18 cellular contexts compared by ENCODE assay signal in genomic region chr16:13970708-13971422, GRCh38. TPM values are rescaled to one million over a fixed set of nuclear protein-coding genes. Genes with fewer than 3 reads are reported as not detected.
DNase-seq lines count a peak whose midpoint lies in the region; ATAC-seq and TF ChIP-seq lines count a peak whose summit lies in the region.
"Had no signal": no experiment of that assay in that cellular context is flagged by ENCODE, and none has a peak within 500 bp of the region (broad histone marks: within the 10 kb centered on the region; RNA-seq: fewer than 3 reads in every experiment).

No MANE protein-coding gene starts in this region.

- no peaks in the 10 kb centered on the region for H3K79me2 ChIP-seq in GM23338 (replicated peaks; ENCODE audit: insufficient read depth)

- peak; percentile 45 for ATAC-seq in stimulated activated naive CD8-positive, alpha-beta T cell treated with anti-CD3 and anti-CD28 coated beads, Interleukin-15, amount 100 ng/mL, for 72 hours
- ATAC-seq in stimulated activated naive CD8-positive, alpha-beta T cell treated with anti-CD3 and anti-CD28 coated beads, Interleukin-15, Interleukin-2, amounts not matched to agents 100 U/mL and 50 U/mL, for 24 hours: no peak
- ATAC-seq in GM23338: no peak
- no peak for ATAC-seq in HG02759 (IDR thresholded peaks at IDR 0.05; ENCODE audit: unreplicated experiment)
- ATAC-seq: A549; CD8-positive, alpha-beta T cell; K562 had no signal

- H3F3A ChIP-seq in GM23338 (replicated peaks; ENCODE audit: low read depth): no peaks in the 10 kb centered on the region

- no peaks in the 10 kb centered on the region for H3K36me3 Mint-ChIP-seq in GM23338 (ENCODE audit: low read depth)
- no peaks in the 10 kb centered on the region for H3K36me3 Mint-ChIP-seq in activated T-helper 2 cell treated with anti-CD3 and anti-CD28 coated beads, Interferon-gamma antibody, Interleukin-2, Interleukin-4, amounts not matched to agents 10 μg/mL and 5 μg/mL and 100 μg/mL, durations not matched to agents 14 hours and 24 hours and 36 hours (ENCODE audit: low read depth)
- H3K36me3 Mint-ChIP-seq: CD8-positive, alpha-beta T cell had no signal

- no peak overlapping the region for H3K4me2 ChIP-seq in GM23338
- H3K4me2 ChIP-seq: A549 had no signal

- no peak overlapping the region for H3K4me3 ChIP-seq in GM23338
- H3K4me3 ChIP-seq: A549, K562 had no signal

- no peak overlapping the region for H3K4me3 Mint-ChIP-seq in stimulated activated naive CD8-positive, alpha-beta T cell treated with anti-CD3 and anti-CD28 coated beads, Interleukin-15, amount 100 ng/mL, for 72 hours
- no peak overlapping the region for H3K4me3 Mint-ChIP-seq in GM23338
- H3K4me3 Mint-ChIP-seq in activated T-helper 2 cell treated with anti-CD3 and anti-CD28 coated beads, Interferon-gamma antibody, Interleukin-2, Interleukin-4, amounts not matched to agents 10 μg/mL and 5 μg/mL and 100 μg/mL, durations not matched to agents 14 hours and 24 hours and 36 hours (ENCODE audit: low read depth): no peak overlapping the region
- H3K4me3 Mint-ChIP-seq: CD8-positive, alpha-beta T cell; HFFc6 had no signal

- H3K4me1 Mint-ChIP-seq in stimulated activated naive CD8-positive, alpha-beta T cell treated with anti-CD3 and anti-CD28 coated beads, Interleukin-15, amount 100 ng/mL, for 72 hours: no peaks in the 10 kb centered on the region
- no peaks in the 10 kb centered on the region for H3K4me1 Mint-ChIP-seq in GM23338
- H3K4me1 Mint-ChIP-seq in activated T-helper 2 cell treated with anti-CD3 and anti-CD28 coated beads, Interferon-gamma antibody, Interleukin-2, Interleukin-4, amounts not matched to agents 10 μg/mL and 5 μg/mL and 100 μg/mL, durations not matched to agents 14 hours and 24 hours and 36 hours (ENCODE audit: low read depth): peaks cover 10% of the 10 kb centered on the region

- no peaks in the 10 kb centered on the region for H3K4me1 ChIP-seq in GM23338 (ENCODE audit: insufficient read depth)
- H3K4me1 ChIP-seq: A549, BE2C had no signal

- H2AFZ ChIP-seq in GM23338: peak overlapping the region; percentile 66

- H3K9me2 ChIP-seq in GM23338 (ENCODE audit: insufficient read depth): no peaks in the 10 kb centered on the region

- H3K36me3 ChIP-seq in GM23338 (ENCODE audit: insufficient read depth): no peaks in the 10 kb centered on the region
- H3K36me3 ChIP-seq: BE2C had no signal

- no peaks in the 10 kb centered on the region for H3K9me3 Mint-ChIP-seq in stimulated activated naive CD8-positive, alpha-beta T cell treated with anti-CD3 and anti-CD28 coated beads, Interleukin-15, amount 100 ng/mL, for 72 hours
- H3K9me3 Mint-ChIP-seq in GM23338: no peaks in the 10 kb centered on the region
- H3K9me3 Mint-ChIP-seq in activated T-helper 2 cell treated with anti-CD3 and anti-CD28 coated beads, Interferon-gamma antibody, Interleukin-2, Interleukin-4, amounts not matched to agents 10 μg/mL and 5 μg/mL and 100 μg/mL, durations not matched to agents 14 hours and 24 hours and 36 hours: no peaks in the 10 kb centered on the region

- intact Hi-C loops in activated T-helper 2 cell treated with anti-CD3 and anti-CD28 coated beads, Interferon-gamma antibody, Interleukin-2, Interleukin-4, amounts not matched to agents 10 μg/mL and 5 μg/mL and 100 μg/mL, durations not matched to agents 14 hours and 24 hours and 36 hours (cut with micrococcal nuclease): no loop called here

- no peak overlapping the region for H3K27ac Mint-ChIP-seq in stimulated activated naive CD8-positive, alpha-beta T cell treated with anti-CD3 and anti-CD28 coated beads, Interleukin-15, amount 100 ng/mL, for 72 hours
- H3K27ac Mint-ChIP-seq in GM23338: no peak overlapping the region
- H3K27ac Mint-ChIP-seq in activated T-helper 2 cell treated with anti-CD3 and anti-CD28 coated beads, Interferon-gamma antibody, Interleukin-2, Interleukin-4, amounts not matched to agents 10 μg/mL and 5 μg/mL and 100 μg/mL, durations not matched to agents 14 hours and 24 hours and 36 hours: peak overlapping the region; percentile 8
- H3K27ac Mint-ChIP-seq: CD8-positive, alpha-beta T cell; HFFc6 had no signal

- no peak overlapping the region for H3K27ac ChIP-seq in GM23338 (ENCODE audit: low read depth)
- H3K27ac ChIP-seq: C4-2B had no signal

- no peak for TF ChIP-seq CTCF in GM23338 (conservative IDR thresholded peaks at IDR 0.05; ENCODE audit: low read depth in 2 of 2)

- peaks cover 32% of the 10 kb centered on the region for H3K27me3 Mint-ChIP-seq in stimulated activated naive CD8-positive, alpha-beta T cell treated with anti-CD3 and anti-CD28 coated beads, Interleukin-15, amount 100 ng/mL, for 72 hours
- peaks cover 3% of the 10 kb centered on the region for H3K27me3 Mint-ChIP-seq in GM23338 (ENCODE audit: insufficient read depth, low read depth, poor library complexity)
- H3K27me3 Mint-ChIP-seq in activated T-helper 2 cell treated with anti-CD3 and anti-CD28 coated beads, Interferon-gamma antibody, Interleukin-2, Interleukin-4, amounts not matched to agents 10 μg/mL and 5 μg/mL and 100 μg/mL, durations not matched to agents 14 hours and 24 hours and 36 hours (ENCODE audit: low read depth): peaks cover 19% of the 10 kb centered on the region

- no peaks in the 10 kb centered on the region for H3K27me3 ChIP-seq in GM23338 (ENCODE audit: insufficient read depth)

- DNase-seq in stimulated activated naive CD8-positive, alpha-beta T cell treated with anti-CD3 and anti-CD28 coated beads, Interleukin-15, amount 100 ng/mL, for 72 hours: no peak
- no peak for DNase-seq in stimulated activated naive CD8-positive, alpha-beta T cell treated with anti-CD3 and anti-CD28 coated beads, Interleukin-15, Interleukin-2, amounts not matched to agents 100 U/mL and 50 U/mL, for 24 hours
- no peak for DNase-seq in GM23338 (ENCODE audit: low spot score)
- no peak for DNase-seq in activated T-helper 2 cell treated with anti-CD3 and anti-CD28 coated beads, Interferon-gamma antibody, Interleukin-2, Interleukin-4, amounts not matched to agents 10 μg/mL and 5 μg/mL and 100 μg/mL, durations not matched to agents 14 hours and 24 hours and 36 hours (ENCODE audit: low spot score)
- DNase-seq in RPMI8226: no peak
- no peak for DNase-seq in GM19238 (ENCODE audit: insufficient read length, low spot score)
- DNase-seq: BE2C; CD8-positive, alpha-beta T cell; COR-L47; DMS153; DMS79 treated with DMSO at 0.1 percent for 48 hours; EL; HCEC 1CT; HFFc6 had no signal

- H4K20me1 ChIP-seq in GM23338 (replicated peaks; ENCODE audit: insufficient read depth): no peaks in the 10 kb centered on the region

TF ChIP-seq in GM23338, 12 proteins besides CTCF, POLR2A, EP300 and RAD21:
- TF ChIP-seq STAT1 (IDR thresholded peaks at IDR 0.05; ENCODE audit: unreplicated experiment) (no peak), EZH2 (IDR thresholded peaks at IDR 0.05; ENCODE audit: low read depth, unreplicated experiment) (no peak), REST (IDR thresholded peaks at IDR 0.05; ENCODE audit: unreplicated experiment) (no peak)
TF ChIP-seq in GM23338: peak in this region for 0.

RNA-seq across cellular contexts. Expression of gene ERCC4, which starts 50.9 kb away (rescaled TPM):
- 5.4 and 8.2 TPM in 2 replicates for total RNA-seq in GM23338 (2014; rRNA removed; shearing (Covaris generic))
- 21.6 and 24.0 TPM in 2 replicates for polyA plus RNA-seq in GM23338 (2016; fragmentation: Nextera tagmentation; extraction: Ambion mirVana)
- 11.9 and 13.3 TPM in 2 replicates for total RNA-seq in activated T-helper 2 cell treated with anti-CD3 and anti-CD28 coated beads, Interferon-gamma antibody, Interleukin-2, Interleukin-4, amounts not matched to agents 10 μg/mL and 5 μg/mL and 100 μg/mL, durations not matched to agents 14 hours and 24 hours and 36 hours
